16 cellular contexts compared by ENCODE assay signal in genomic region chr19:40607898-40608621, GRCh38. TPM values are rescaled to one million over a fixed set of nuclear protein-coding genes. Genes with fewer than 3 reads are reported as not detected.
DNase-seq lines count a peak whose midpoint lies in the region; ATAC-seq and TF ChIP-seq lines count a peak whose summit lies in the region.
"Had no signal": no experiment of that assay in that cellular context is flagged by ENCODE, and none has a peak within 500 bp of the region (broad histone marks: within the 10 kb centered on the region; RNA-seq: fewer than 3 reads in every experiment).

No MANE protein-coding gene starts in this region.

- peak overlapping the region; percentile 76 for H3K4me3 Mint-ChIP-seq in CD4-positive, alpha-beta T cell
- H3K4me3 Mint-ChIP-seq in nephron = peak overlapping the region in 2 of 3 experiments; percentile 29 to 66

- intact Hi-C loops in CD4-positive, alpha-beta T cell (cut with DNase I, micrococcal nuclease) = no loop called here
- intact Hi-C loops in breast epithelium (cut with DNase I; ENCODE audit: low total_unique reads) = no loop called here

- H3K4me1 Mint-ChIP-seq in CD4-positive, alpha-beta T cell (ENCODE audit: low read depth) = peaks cover 82% of the 10 kb centered on the region
- H3K4me1 Mint-ChIP-seq in nephron = peaks cover 45% of the 10 kb centered on the region

- no peaks in the 10 kb centered on the region for H3K27me3 ChIP-seq in CD4-positive, alpha-beta T cell (ENCODE audit: control insufficient read depth, insufficient read depth, low read length)
- H3K27me3 ChIP-seq in breast epithelium = no peaks in the 10 kb centered on the region
- H3K27me3 ChIP-seq: BLaER1 had no signal

- no peak for ATAC-seq in CD4-positive, alpha-beta T cell (ENCODE audit: poor library complexity)
- no peak for ATAC-seq in GM21528 (IDR thresholded peaks at IDR 0.05; ENCODE audit: low FRiP score, unreplicated experiment)
- ATAC-seq in GM18520 (IDR thresholded peaks at IDR 0.05; ENCODE audit: unreplicated experiment) = no peak
- ATAC-seq: Panc1 had no signal

- TF ChIP-seq CTCF in CD4-positive, alpha-beta T cell (IDR thresholded peaks at IDR 0.05) = no peak
- TF ChIP-seq CTCF in HEK293 (tag by site-specific recombination; IDR thresholded peaks at IDR 0.05) = no peak
- TF ChIP-seq CTCF in breast epithelium (IDR thresholded peaks at IDR 0.05) = no peak
- no peak for TF ChIP-seq CTCF in nephron (IDR thresholded peaks at IDR 0.05; ENCODE audit: unreplicated experiment in 3 of 3)
- no peak for TF ChIP-seq CTCF in GM10266 (IDR thresholded peaks at IDR 0.05; ENCODE audit: control insufficient read depth, insufficient read depth, low read depth, missing control alignments)

- H3K27me3 Mint-ChIP-seq in CD4-positive, alpha-beta T cell = peaks cover 2% of the 10 kb centered on the region
- H3K27me3 Mint-ChIP-seq in nephron (ENCODE audit: low read depth) = peaks cover 40% of the 10 kb centered on the region

- TF ChIP-seq POLR2A in breast epithelium (IDR thresholded peaks at IDR 0.05) = no peak

- H3K4me3 ChIP-seq in HEK293 (ENCODE audit: low read depth, low read length) (no peak overlapping the region), breast epithelium (no peak overlapping the region)
- H3K4me3 ChIP-seq: BLaER1, GM23248 had no signal

- H3K4me1 ChIP-seq in HEK293 (ENCODE audit: control insufficient read depth, insufficient read depth, low read length) = peaks cover 37% of the 10 kb centered on the region
- peaks cover 3 to 6% of the 10 kb centered on the region in 2 donors for H3K4me1 ChIP-seq in breast epithelium

- no peak overlapping the region for H3K27ac ChIP-seq in CD4-positive, alpha-beta T cell (ENCODE audit: low read depth, low read length)
- H3K27ac ChIP-seq in HEK293 (ENCODE audit: extremely low read depth, low read depth, low read length) (no peak overlapping the region), breast epithelium (peak overlapping the region; percentile 13 to 50)
- H3K27ac ChIP-seq: BLaER1, GM23248 had no signal

- no peaks in the 10 kb centered on the region for H3K36me3 Mint-ChIP-seq in CD4-positive, alpha-beta T cell (ENCODE audit: low read depth)
- H3K36me3 Mint-ChIP-seq in nephron (ENCODE audit: low read depth) = peaks cover 15% of the 10 kb centered on the region

- peaks cover 0 to 5% of the 10 kb centered on the region in 2 experiments; a peak in 1 of 3 replicates for H3K36me3 ChIP-seq in HEK293 (ENCODE audit: control insufficient read depth in 2 of 2, insufficient read depth in 1 of 2, low read length in 2 of 2)
- H3K36me3 ChIP-seq in breast epithelium = no peaks in the 10 kb centered on the region
- H3K36me3 ChIP-seq: BLaER1 had no signal

- H3K9me3 ChIP-seq in CD4-positive, alpha-beta T cell (ENCODE audit: control insufficient read depth, low read length) = no peaks in the 10 kb centered on the region
- no peaks in the 10 kb centered on the region for H3K9me3 ChIP-seq in HEK293 (ENCODE audit: control insufficient read depth, insufficient read depth, low read depth, low read length)
- H3K9me3 ChIP-seq in breast epithelium = no peaks in the 10 kb centered on the region
- H3K9me3 ChIP-seq: BLaER1 had no signal

- H3K27ac Mint-ChIP-seq in CD4-positive, alpha-beta T cell = peak overlapping the region; percentile 95
- peak overlapping the region in 2 of 3 experiments; percentile 24 to 48 for H3K27ac Mint-ChIP-seq in nephron

- no peak for DNase-seq in CD4-positive, alpha-beta T cell
- no peak for DNase-seq in breast epithelium (ENCODE audit: low spot score in 2 of 2)
- DNase-seq in GM10266 (ENCODE audit: extremely low spot score) = no peak
- DNase-seq in activated CD4-positive, alpha-beta T cell treated with anti-CD3 and anti-CD28 coated beads, Interleukin-2, amount 50 U/mL, for 48 hours = no peak
- DNase-seq: GM23248; NCI-H1417 treated with DMSO at 0.1 percent for 48 hours; NCI-H524 treated with DMSO at 0.1 percent for 48 hours; stimulated activated CD4-positive, alpha-beta T cell treated with anti-CD3 and anti-CD28 coated beads, Interleukin-4, amount 100 ng/mL, for 24 hours; stimulated activated naive CD4-positive, alpha-beta T cell; T-helper 9 cell had no signal

- CTCF ChIA-PET in CD4-positive, alpha-beta T cell (lab: Charles Lee) = interaction anchor here (4.0 kb wide), 1 partner anchor 27 kb away, joined by 34 read pairs; no protein-coding TSS in a partner anchor
- CTCF ChIA-PET in HEK293 (lab: Yijun Ruan, JAX) = interaction anchor here (0.8 to 20.7 kb wide), 11 partner anchors 9 to 87 kb away, joined by 3 to 470 read pairs (median 5); no protein-coding TSS in a partner anchor

- H3K9me3 Mint-ChIP-seq in CD4-positive, alpha-beta T cell = no peaks in the 10 kb centered on the region
- no peaks in the 10 kb centered on the region for H3K9me3 Mint-ChIP-seq in nephron

- POLR2A ChIA-PET in CD4-positive, alpha-beta T cell (lab: Charles Lee) = interaction anchor here (0.9 kb wide), 1 partner anchor 182 kb away, joined by 3 read pairs; no protein-coding TSS in a partner anchor
- POLR2A ChIA-PET in HEK293 (lab: Yijun Ruan, JAX) = interaction anchor here (0.6 to 3.8 kb wide), 6 partner anchors 9 to 629 kb away, joined by 3 to 61 read pairs (median 4); partner anchors contain the start of genes COQ8B and ITPKC

TF ChIP-seq in HEK293, 187 proteins besides CTCF, POLR2A, EP300 and RAD21:
- TF ChIP-seq ZNF501 (tag by site-specific recombination; IDR thresholded peaks at IDR 0.05) = no peak
- no peak for TF ChIP-seq ZNF701 (tag by site-specific recombination; IDR thresholded peaks at IDR 0.05)
- no peak for TF ChIP-seq ZFP41 (tag by site-specific recombination; IDR thresholded peaks at IDR 0.05; ENCODE audit: borderline replicate concordance)
- peak; percentile 27; the same call in 1 of the 2 replicates for TF ChIP-seq SCRT1 (tag by site-specific recombination; IDR thresholded peaks at IDR 0.05; ENCODE audit: borderline replicate concordance)
- no peak for TF ChIP-seq ATF2 (tag by site-specific recombination; IDR thresholded peaks at IDR 0.05; ENCODE audit: low read depth)
- peak; percentile 14; the same call in 1 of the 2 replicates for TF ChIP-seq KLF17 (tag by site-specific recombination; IDR thresholded peaks at IDR 0.05)
- TF ChIP-seq SCRT2 (tag by site-specific recombination; IDR thresholded peaks at IDR 0.05) = peak; percentile 72
- no peak for TF ChIP-seq ZNF274 (IDR thresholded peaks at IDR 0.05; ENCODE audit: low read length)
- no peak for TF ChIP-seq ZNF274 (tag by site-specific recombination; IDR thresholded peaks at IDR 0.05; ENCODE audit: borderline replicate concordance)
- no peak; the same call in 1 of the 2 replicates for TF ChIP-seq ZNF596 (tag by site-specific recombination; IDR thresholded peaks at IDR 0.05)
TF ChIP-seq in HEK293: peak in this region for 3.

RNA-seq across cellular contexts. Expression of gene LTBP4, which starts 6.9 kb away (rescaled TPM):
- total RNA-seq in CD4-positive, alpha-beta T cell = 100 to 1,000 TPM; 116 to 134 TPM
- 100 to 1,000 TPM in 1 of 3 donors, 10 to 100 TPM in 2; 52.7 to 130 (median 89.1) TPM for total RNA-seq in breast epithelium

RNA-seq across cellular contexts. Expression of gene SHKBP1, which starts 31.4 kb away (rescaled TPM):
- 10 to 100 TPM; 82.5 to 92.9 TPM for total RNA-seq in CD4-positive, alpha-beta T cell
- 10 to 100 TPM; 25.8 to 42.9 (median 34.1) TPM for total RNA-seq in breast epithelium

Comparison
In these comparisons a context has a peak if more than half of its experiments do, and no peak if none do; other contexts are left out.
1. H3K27ac ChIP-seq: peak in breast epithelium (2 of 2); none in CD4-positive, alpha-beta T cell (single experiment) and HEK293 (single experiment).